In genomic region chr12:27743601-27744000, GRCh38 we compare ENCODE assay signal across 4 cellular contexts. TPM values are rescaled to one million over a fixed set of nuclear protein-coding genes. Genes with fewer than 3 reads are reported as not detected.
"Had no signal": no experiment of that assay in that cellular context is flagged by ENCODE, and none has a peak within 500 bp of the region (broad histone marks: within the 10 kb centered on the region; RNA-seq: fewer than 3 reads in every experiment).

No MANE protein-coding gene starts in this region.

- DNase-seq: GDM1, GF-D8 had no signal

- H3K4me3 ChIP-seq: GM12878 had no signal

RNA-seq across cellular contexts. Expression of gene MANSC4, which starts 36.4 kb away (rescaled TPM):
- total RNA-seq: G401 had no signal

RNA-seq across cellular contexts. Expression of gene REP15, which starts 47.4 kb away (rescaled TPM):
- total RNA-seq: GM12878 had no signal
- polyA plus RNA-seq: GM12878 had no signal
